In the genomic region with DNA sequence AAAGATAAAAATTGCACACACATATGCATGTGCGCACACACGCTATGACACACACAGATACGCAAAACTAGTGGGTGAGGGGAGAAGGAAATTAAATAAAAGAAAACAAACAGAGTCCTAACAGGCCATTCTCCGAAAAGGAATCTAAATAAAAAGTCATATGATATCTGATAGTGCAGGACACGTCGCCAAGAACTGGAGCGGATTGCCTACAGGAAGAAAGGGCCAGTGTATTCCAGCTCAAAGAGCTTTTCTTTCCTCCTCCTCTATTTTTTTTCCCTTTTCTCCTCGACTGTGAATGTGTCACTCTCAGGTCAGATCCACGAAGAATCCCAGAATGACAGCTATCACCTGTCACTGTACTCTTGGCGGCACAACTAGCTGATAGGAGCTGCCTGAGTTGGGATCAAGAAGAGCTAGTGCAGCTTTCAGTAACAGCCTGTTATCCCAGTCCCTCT, we compare ENCODE assay signal across 8 cellular contexts.
DNase-seq lines count a peak whose midpoint lies in the region; ATAC-seq, FAIRE-seq and TF ChIP-seq lines count a peak whose summit lies in the region.

No MANE protein-coding gene starts in this region.

- FAIRE-seq in D721Med (lab: Jason Lieb, UNC) = no peak

- no peak for TF ChIP-seq CTCF in D721Med (IDR thresholded peaks at IDR 0.05; ENCODE audit: insufficient read depth, missing control alignments)

- ATAC-seq in HG03354 (IDR thresholded peaks at IDR 0.05; ENCODE audit: poor library complexity, severe bottlenecking, unreplicated experiment) = peak; percentile 5
- ATAC-seq in HG03521 (IDR thresholded peaks at IDR 0.05; ENCODE audit: unreplicated experiment) = no peak

- DNase-seq in astrocyte of the hippocampus (ENCODE audit: low read depth, low spot score) = peak; percentile 59
- peak; percentile 26 for DNase-seq in left kidney (ENCODE audit: low read depth, low spot score)
- DNase-seq in superior temporal gyrus (ENCODE audit: extremely low spot score) = peak; percentile 93
- DNase-seq in D721Med (ENCODE audit: insufficient read length, low spot score) = no peak
- DNase-seq in NCI-H187 treated with DMSO at 0.1 percent for 48 hours (lab: John Stamatoyannopoulos, UW) = no peak
- no peak for DNase-seq in middle frontal gyrus (ENCODE audit: extremely low spot score, low spot score)

Comparison
In these comparisons a context has a peak if more than half of its experiments do, and no peak if none do; other contexts are left out.
1. DNase-seq: peak in astrocyte of the hippocampus (single experiment), left kidney (single experiment) and superior temporal gyrus (single experiment); none in D721Med (single experiment), NCI-H187 treated with DMSO at 0.1 percent for 48 hours (single experiment) and middle frontal gyrus (single experiment).